17 cellular contexts compared by ENCODE assay signal in genomic region chr9:136831002-136831719, GRCh38. TPM values are rescaled to one million over a fixed set of nuclear protein-coding genes. Genes with fewer than 3 reads are reported as not detected.
A peak's percentile ranks its signal among the peaks of the same experiment; 100 is the strongest.
DNase-seq lines count a peak whose midpoint lies in the region; ATAC-seq and TF ChIP-seq lines count a peak whose summit lies in the region.
"Had no signal": no experiment of that assay in that cellular context is flagged by ENCODE, and none has a peak within 500 bp of the region (broad histone marks: within the 10 kb centered on the region; RNA-seq: fewer than 3 reads in every experiment).

No MANE protein-coding gene starts in this region.

- intact Hi-C loops in Right ventricle myocardium superior (cut with DNase I): no loop called here

- H3K36me3 ChIP-seq in right atrium auricular region: peaks cover 56% of the 10 kb centered on the region

- DNase-seq in Right ventricle myocardium superior: peak; percentile 12
- DNase-seq in right atrium auricular region (ENCODE audit: low spot score): no peak
- no peak for DNase-seq in endothelial cell (ENCODE audit: low spot score)
- no peak for DNase-seq in stimulated activated naive B cell treated with anti-CD40 and anti-IgM and Interleukin-4, amounts not matched to agents 10 μg/mL and 1 μg/mL and 100 μg/mL, for 72 hours
- DNase-seq in AG08395 (ENCODE audit: low spot score): no peak
- DNase-seq: 8988T, C1 segment of cervical spinal cord, DMS 273 treated with DMSO at 0.1 percent for 48 hours, GOT3, MG63, NCI-H1105 treated with DMSO at 0.1 percent for 48 hours, NCI-H187, NCI-H446 treated with DMSO at 0.1 percent for 48 hours, NCI-H82, SIG-M5 had no signal

- no peak overlapping the region for H3K27ac Mint-ChIP-seq in endothelial cell (ENCODE audit: unreplicated experiment)
- H3K27ac Mint-ChIP-seq in stimulated activated naive B cell treated with anti-CD40 and anti-IgM and Interleukin-4, amounts not matched to agents 10 μg/mL and 1 μg/mL and 100 μg/mL, for 72 hours: peak overlapping the region; percentile 74

- no peaks in the 10 kb centered on the region for H3K9me3 Mint-ChIP-seq in endothelial cell (ENCODE audit: unreplicated experiment)
- no peaks in the 10 kb centered on the region for H3K9me3 Mint-ChIP-seq in stimulated activated naive B cell treated with anti-CD40 and anti-IgM and Interleukin-4, amounts not matched to agents 10 μg/mL and 1 μg/mL and 100 μg/mL, for 72 hours

- H3K36me3 Mint-ChIP-seq in endothelial cell (ENCODE audit: low read depth, unreplicated experiment): peaks cover 13% of the 10 kb centered on the region
- peaks cover 37 to 45% of the 10 kb centered on the region in 2 donors for H3K36me3 Mint-ChIP-seq in stimulated activated naive B cell treated with anti-CD40 and anti-IgM and Interleukin-4, amounts not matched to agents 10 μg/mL and 1 μg/mL and 100 μg/mL, for 72 hours

- H3K27ac ChIP-seq in right atrium auricular region: no peak overlapping the region

- TF ChIP-seq CTCF in right atrium auricular region (IDR thresholded peaks at IDR 0.05) (no peak), endothelial cell (IDR thresholded peaks at IDR 0.05; ENCODE audit: unreplicated experiment) (no peak)

- no peaks in the 10 kb centered on the region for H3K4me1 Mint-ChIP-seq in endothelial cell (ENCODE audit: unreplicated experiment)
- no peaks in the 10 kb centered on the region for H3K4me1 Mint-ChIP-seq in stimulated activated naive B cell treated with anti-CD40 and anti-IgM and Interleukin-4, amounts not matched to agents 10 μg/mL and 1 μg/mL and 100 μg/mL, for 72 hours

- H3K4me3 Mint-ChIP-seq in endothelial cell (ENCODE audit: unreplicated experiment): peak overlapping the region; percentile 37
- H3K4me3 Mint-ChIP-seq in stimulated activated naive B cell treated with anti-CD40 and anti-IgM and Interleukin-4, amounts not matched to agents 10 μg/mL and 1 μg/mL and 100 μg/mL, for 72 hours: peak overlapping the region in 1 of 2 donors; percentile 34

- no peak for ATAC-seq in Right ventricle myocardium superior (ENCODE audit: poor library complexity)
- no peak for ATAC-seq in stimulated activated naive B cell treated with anti-CD40 and anti-IgM and Interleukin-4, amounts not matched to agents 10 μg/mL and 1 μg/mL and 100 μg/mL, for 72 hours (replicated peaks)
- ATAC-seq in SK-N-SH treated with all-trans-retinoic acid at 6 μM for 48 hours: no peak
- ATAC-seq: Panc1 had no signal

- H3K9me3 ChIP-seq in right atrium auricular region: no peaks in the 10 kb centered on the region
- H3K9me3 ChIP-seq: MG63 had no signal

- no peak overlapping the region for H3K4me3 ChIP-seq in right atrium auricular region
- H3K4me3 ChIP-seq: MG63 had no signal

- H3K4me1 ChIP-seq in right atrium auricular region: no peaks in the 10 kb centered on the region

- peaks cover 7% of the 10 kb centered on the region for H3K27me3 Mint-ChIP-seq in endothelial cell (ENCODE audit: unreplicated experiment)
- H3K27me3 Mint-ChIP-seq in stimulated activated naive B cell treated with anti-CD40 and anti-IgM and Interleukin-4, amounts not matched to agents 10 μg/mL and 1 μg/mL and 100 μg/mL, for 72 hours: no peaks in the 10 kb centered on the region

- no peaks in the 10 kb centered on the region for H3K27me3 ChIP-seq in right atrium auricular region
- H3K27me3 ChIP-seq: MG63 had no signal

TF ChIP-seq in SK-N-SH treated with all-trans-retinoic acid at 6 μM for 48 hours, 23 proteins besides CTCF, POLR2A, EP300 and RAD21:
- TF ChIP-seq CSDC2 (CRISPR knock-in tag; IDR thresholded peaks at IDR 0.05): no peak
- TF ChIP-seq PPARA (CRISPR knock-in tag; IDR thresholded peaks at IDR 0.05; ENCODE audit: borderline replicate concordance): no peak
- TF ChIP-seq, protein P1, sequence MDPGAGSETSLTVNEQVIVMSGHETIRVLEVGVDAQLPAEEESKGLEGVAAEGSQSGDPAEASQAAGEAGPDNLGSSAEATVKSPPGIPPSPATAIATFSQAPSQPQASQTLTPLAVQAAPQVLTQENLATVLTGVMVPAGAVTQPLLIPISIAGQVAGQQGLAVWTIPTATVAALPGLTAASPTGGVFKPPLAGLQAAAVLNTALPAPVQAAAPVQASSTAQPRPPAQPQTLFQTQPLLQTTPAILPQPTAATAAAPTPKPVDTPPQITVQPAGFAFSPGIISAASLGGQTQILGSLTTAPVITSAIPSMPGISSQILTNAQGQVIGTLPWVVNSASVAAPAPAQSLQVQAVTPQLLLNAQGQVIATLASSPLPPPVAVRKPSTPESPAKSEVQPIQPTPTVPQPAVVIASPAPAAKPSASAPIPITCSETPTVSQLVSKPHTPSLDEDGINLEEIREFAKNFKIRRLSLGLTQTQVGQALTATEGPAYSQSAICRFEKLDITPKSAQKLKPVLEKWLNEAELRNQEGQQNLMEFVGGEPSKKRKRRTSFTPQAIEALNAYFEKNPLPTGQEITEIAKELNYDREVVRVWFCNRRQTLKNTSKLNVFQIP (CRISPR knock-in tag; IDR thresholded peaks at IDR 0.05; ENCODE audit: borderline replicate concordance, low read depth): no peak
- no peak for TF ChIP-seq ZNF8 (CRISPR knock-in tag; IDR thresholded peaks at IDR 0.05)
- TF ChIP-seq ISL1 (CRISPR knock-in tag; IDR thresholded peaks at IDR 0.05): no peak
- TF ChIP-seq ZFP3 (CRISPR knock-in tag; IDR thresholded peaks at IDR 0.05): no peak
- TF ChIP-seq RARB (CRISPR knock-in tag; IDR thresholded peaks at IDR 0.05): no peak
- TF ChIP-seq CREB5 (CRISPR knock-in tag; IDR thresholded peaks at IDR 0.05; ENCODE audit: low read depth): no peak
- no peak for TF ChIP-seq ZFP30 (CRISPR knock-in tag; IDR thresholded peaks at IDR 0.05)
- TF ChIP-seq ARNTL (CRISPR knock-in tag; IDR thresholded peaks at IDR 0.05; ENCODE audit: borderline replicate concordance, low read depth): no peak
- no peak for TF ChIP-seq ZC3H10 (CRISPR knock-in tag; IDR thresholded peaks at IDR 0.05)

RNA-seq across cellular contexts. Expression of gene AJM1, which starts 11.1 kb away (rescaled TPM):
- total RNA-seq in Right ventricle myocardium superior (7.3 TPM), right atrium auricular region (1 to 10 TPM; 2.7 to 3.0 TPM), endothelial cell (ENCODE audit: unreplicated experiment) (0.80 TPM)

RNA-seq across cellular contexts. Expression of gene PHPT1, which starts 18.0 kb away (rescaled TPM):
- 345 TPM for total RNA-seq in Right ventricle myocardium superior
- total RNA-seq in right atrium auricular region: 100 to 1,000 TPM; 140 to 154 TPM
- 134 TPM for total RNA-seq in endothelial cell (ENCODE audit: unreplicated experiment)

RNA-seq across cellular contexts. Expression of gene MAMDC4, which starts 21.0 kb away (rescaled TPM):
- total RNA-seq in Right ventricle myocardium superior (13.2 TPM), right atrium auricular region (1 to 10 TPM; 1.7 to 2.0 TPM), endothelial cell (ENCODE audit: unreplicated experiment) (10.0 TPM)

RNA-seq across cellular contexts. Expression of gene RABL6, which starts 23.4 kb away (rescaled TPM):
- total RNA-seq in Right ventricle myocardium superior (68.0 TPM), right atrium auricular region (10 to 100 TPM; 48.4 to 61.7 TPM), endothelial cell (ENCODE audit: unreplicated experiment) (88.4 TPM)

RNA-seq across cellular contexts. Expression of gene EDF1, which starts 34.9 kb away (rescaled TPM):
- 325 TPM for total RNA-seq in Right ventricle myocardium superior
- total RNA-seq in right atrium auricular region: 100 to 1,000 TPM; 329 to 428 TPM
- 286 TPM for total RNA-seq in endothelial cell (ENCODE audit: unreplicated experiment)
